In genomic region chr6:20463396-20463795, GRCh38 we compare ENCODE assay signal across 12 cellular contexts.
A peak's percentile ranks its signal among the peaks of the same experiment; 100 is the strongest.
DNase-seq lines count a peak whose midpoint lies in the region; ATAC-seq, FAIRE-seq and TF ChIP-seq lines count a peak whose summit lies in the region.
"Had no signal": no experiment of that assay in that cellular context is flagged by ENCODE, and none has a peak within 500 bp of the region (broad histone marks: within the 10 kb centered on the region; RNA-seq: fewer than 3 reads in every experiment).

No MANE protein-coding gene starts in this region.

- no peak for TF ChIP-seq POLR2A in H1 (IDR thresholded peaks at IDR 0.05; ENCODE audit: control extremely low read depth in 1 of 2, low read depth in 2 of 2, low read length in 2 of 2)

- H3K79me1 ChIP-seq in H1 (ENCODE audit: low read depth, low read length) = peaks cover 5% of the 10 kb centered on the region

- H3K27me3 ChIP-seq in H1 (replicated peaks in 1 of 4; ENCODE audit: control insufficient read depth in 3 of 4, extremely low read depth in 1 of 4, insufficient read depth in 3 of 4, low read length in 3 of 4) = no peaks in the 10 kb centered on the region
- H3K27me3 ChIP-seq: upper lobe of left lung had no signal

- ATAC-seq in GM18508 (IDR thresholded peaks at IDR 0.05; ENCODE audit: insufficient read depth, unreplicated experiment) (peak; percentile 48), GM21390 (IDR thresholded peaks at IDR 0.05; ENCODE audit: unreplicated experiment) (peak; percentile 48), HG02973 (IDR thresholded peaks at IDR 0.05; ENCODE audit: unreplicated experiment) (peak; percentile 58), left lobe of liver (no peak)
- ATAC-seq: activated CD8-positive, alpha-beta memory T cell treated with anti-CD3 and anti-CD28 coated beads, Interleukin-2, amount 10 ng/mL, durations not matched to agents 7 days and 5 days; PC-3 had no signal

- FAIRE-seq in H1 (lab: Jason Lieb, UNC) = no peak

- TF ChIP-seq CTCF in H1 (IDR thresholded peaks at IDR 0.05; ENCODE audit: control extremely low read depth in 1 of 3, insufficient read depth in 1 of 3, low read depth in 1 of 3, low read length in 3 of 3) = no peak

- H3K4me1 ChIP-seq in H1 (replicated peaks in 1 of 4; ENCODE audit: control insufficient read depth in 3 of 4, insufficient read depth in 4 of 4, low read length in 3 of 4) = peaks cover 3 to 21% (median 15%) of the 10 kb centered on the region in 4 experiments; a peak in 5 of 7 replicates

- H3K9me3 ChIP-seq in H1 (ENCODE audit: insufficient read depth in 2 of 2, low read depth in 1 of 2, low read length in 1 of 2) = no peaks in the 10 kb centered on the region
- H3K9me3 ChIP-seq: upper lobe of left lung had no signal

- peaks cover 0 to 79% of the 10 kb centered on the region in 2 experiments; a peak in 2 of 4 replicates for H3K79me2 ChIP-seq in H1 (ENCODE audit: control insufficient read depth in 1 of 2, insufficient read depth in 2 of 2, low read length in 2 of 2)

- peak overlapping the region; percentile 67; the same call in 1 of the 2 replicates for H2BK5ac ChIP-seq in H1 (ENCODE audit: low read depth, low read length)

- no peak overlapping the region for H3K4me2 ChIP-seq in H1 (ENCODE audit: insufficient read depth in 1 of 2, low read depth in 2 of 2, low read length in 2 of 2)

- H3K4me3 ChIP-seq in H1 (ENCODE audit: extremely low read depth in 1 of 4, insufficient read depth in 2 of 4, low read depth in 3 of 4, low read length in 4 of 4) = no peak overlapping the region
- H3K4me3 ChIP-seq: upper lobe of left lung had no signal

- CTCF ChIA-PET in H1 (lab: Charles Lee; ENCODE audit: partially characterized antibody) = interaction anchor here (1.0 to 1.2 kb wide), 3 partner anchors 16 to 60 kb away, joined by 3 to 4 read pairs (median 4); no protein-coding TSS in a partner anchor

- H2BK12ac ChIP-seq in H1 (ENCODE audit: low read depth, low read length) = no peak overlapping the region

- H2BK120ac ChIP-seq in H1 (replicated peaks; ENCODE audit: low read depth, low read length) = no peak overlapping the region

- no peak overlapping the region for H2AFZ ChIP-seq in H1 (ENCODE audit: low read length)

- no peaks in the 10 kb centered on the region for H3K23me2 ChIP-seq in H1 (ENCODE audit: low read depth, low read length)

- H3K4ac ChIP-seq in H1 (replicated peaks; ENCODE audit: insufficient read length, low read depth, low read length) = no peak overlapping the region

- H3K9ac ChIP-seq in H1 (replicated peaks in 1 of 4; ENCODE audit: extremely low read depth in 1 of 4, low read depth in 3 of 4, low read length in 3 of 4) = no peak overlapping the region

- H4K5ac ChIP-seq in H1 (ENCODE audit: insufficient read length, low read depth, low read length) = no peak overlapping the region

- 93% methylated on average over 5 of the region's 5 CpGs; no CpG with 5 or more reads in 1 of the 2 experiments for WGBS in H1 (ENCODE audit: extremely low coverage in 1 of 2, insufficient coverage in 1 of 2, insufficient read length in 1 of 2, insufficient replicate concordance in 2 of 2, low coverage in 1 of 2, low lambda C conversion rate in 2 of 2, missing lambda C conversion rate in 1 of 2), 2 experiments

- H4K91ac ChIP-seq in H1 (replicated peaks; ENCODE audit: insufficient read length, low read length) = no peak overlapping the region

- H3K14ac ChIP-seq in H1 (ENCODE audit: insufficient read length) = no peak overlapping the region

- no peak overlapping the region for H3K18ac ChIP-seq in H1 (ENCODE audit: extremely low read depth, low read length)

- no peak overlapping the region for H4K8ac ChIP-seq in H1 (ENCODE audit: extremely low read depth, insufficient read depth, low read length)

- peaks cover 2% of the 10 kb centered on the region in 2 experiments for H4K20me1 ChIP-seq in H1 (replicated peaks in 1 of 2; ENCODE audit: control insufficient read depth in 1 of 2, insufficient read depth in 2 of 2, low read length in 2 of 2)

- no peak overlapping the region for H3K56ac ChIP-seq in H1 (replicated peaks; ENCODE audit: insufficient read length, low read depth, low read length)

- POLR2A ChIA-PET in H1 (lab: Charles Lee; ENCODE audit: partially characterized antibody) = interaction anchor here (1.4 kb wide), 1 partner anchor 8 kb away, joined by 6 read pairs; no protein-coding TSS in a partner anchor

- DNase-seq in H1 (ENCODE audit: low read depth in 1 of 2, low spot score in 2 of 2) = no peak
- no peak for DNase-seq in NCI-H2081 (lab: John Stamatoyannopoulos, UW)
- DNase-seq in NAMALWA (ENCODE audit: low spot score) = no peak
- no peak for DNase-seq in left lobe of liver (ENCODE audit: low spot score)
- no peak for DNase-seq in activated CD4-positive, alpha-beta T cell treated with anti-CD3 and anti-CD28 coated beads for 1 hour
- DNase-seq: activated CD8-positive, alpha-beta memory T cell treated with anti-CD3 and anti-CD28 coated beads, Interleukin-2, amount 10 ng/mL, durations not matched to agents 7 days and 5 days; NCI-H2107; PC-3; upper lobe of left lung had no signal

- H2BK20ac ChIP-seq in H1 (ENCODE audit: low read length) = no peak overlapping the region

- TF ChIP-seq RAD21 in H1 (IDR thresholded peaks at IDR 0.05 in 1 of 2, conservative IDR thresholded peaks at IDR 0.05 in 1 of 2; ENCODE audit: low read depth in 2 of 2, low read length in 2 of 2) = no peak

- H2BK15ac ChIP-seq in H1 (ENCODE audit: low read length) = no peak overlapping the region

- H3K36me3 ChIP-seq in H1 (ENCODE audit: control insufficient read depth in 2 of 4, insufficient read depth in 4 of 4, low read length in 3 of 4) = peaks cover 0 to 5% (median 0%) of the 10 kb centered on the region in 4 experiments; a peak in 2 of 8 replicates
- H3K36me3 ChIP-seq: upper lobe of left lung had no signal

- H3K23ac ChIP-seq in H1 (ENCODE audit: insufficient read length) = no peak overlapping the region

- no peak overlapping the region for H3K27ac ChIP-seq in H1 (ENCODE audit: low read depth, low read length)
- H3K27ac ChIP-seq: upper lobe of left lung had no signal

- H2AK5ac ChIP-seq in H1 (ENCODE audit: low read depth, low read length) = no peak overlapping the region

- TF ChIP-seq EP300 in H1 (IDR thresholded peaks at IDR 0.05; ENCODE audit: borderline replicate concordance in 1 of 2, low read depth in 2 of 2, low read length in 2 of 2) = no peak

TF ChIP-seq in H1, 55 proteins besides CTCF, POLR2A, EP300 and RAD21:
- TF ChIP-seq BACH1 (IDR thresholded peaks at IDR 0.05; ENCODE audit: low read length) = no peak
- TF ChIP-seq TCF12 (IDR thresholded peaks at IDR 0.05; ENCODE audit: low read depth, low read length) = no peak
- TF ChIP-seq FOSL1 (IDR thresholded peaks at IDR 0.05; ENCODE audit: insufficient read depth, low read depth, low read length) = no peak
- no peak for TF ChIP-seq RXRA (IDR thresholded peaks at IDR 0.05; ENCODE audit: insufficient read depth, low read depth, low read length)
- TF ChIP-seq MAFK (IDR thresholded peaks at IDR 0.05; ENCODE audit: low read depth, low read length) = peak; percentile 59; the same call in 1 of the 2 replicates
